8 cellular contexts compared by ENCODE assay signal in genomic region chr1:19429611-19430010, GRCh38. TPM values are rescaled to one million over a fixed set of nuclear protein-coding genes. Genes with fewer than 3 reads are reported as not detected.
DNase-seq lines count a peak whose midpoint lies in the region; ATAC-seq, FAIRE-seq and TF ChIP-seq lines count a peak whose summit lies in the region.

No MANE protein-coding gene starts in this region.

- peak overlapping the region; percentile 65 for H3K27ac ChIP-seq in HepG2 (ENCODE audit: extremely low read length, insufficient read depth, low read length)
- H3K27ac ChIP-seq in right lobe of liver, result peak overlapping the region in 1 of 3 donors; percentile 28
- peak overlapping the region; percentile 82 for H3K27ac ChIP-seq in muscle layer of duodenum (ENCODE audit: low read length)
- H3K27ac ChIP-seq in vagina, result peak overlapping the region; percentile 86

- H3K27me3 ChIP-seq in HepG2 (ENCODE audit: control insufficient read depth in 1 of 2, insufficient read depth in 2 of 2, low read length in 2 of 2), result no peaks in the 10 kb centered on the region
- no peaks in the 10 kb centered on the region for H3K27me3 ChIP-seq in right lobe of liver
- no peaks in the 10 kb centered on the region for H3K27me3 ChIP-seq in muscle layer of duodenum (ENCODE audit: low read depth, low read length)
- no peaks in the 10 kb centered on the region for H3K27me3 ChIP-seq in vagina

- H3K4me3 Mint-ChIP-seq in central memory CD8-positive, alpha-beta T cell, result peak overlapping the region; percentile 6

- peaks cover 14% of the 10 kb centered on the region for H3K36me3 Mint-ChIP-seq in central memory CD8-positive, alpha-beta T cell (ENCODE audit: insufficient read depth)

- BruUV-seq in HepG2 (replicated peaks; lab: Mats Ljungman, UMichigan), result no TSS peak

- H3K4me1 ChIP-seq in HepG2 (ENCODE audit: insufficient read depth, low read length) (peaks cover 89% of the 10 kb centered on the region), right lobe of liver (peaks cover 3 to 54% (median 22%) of the 10 kb centered on the region in 4 donors), muscle layer of duodenum (ENCODE audit: control insufficient read depth in 1 of 2, insufficient read depth in 2 of 2, low read length in 2 of 2) (peaks cover 55 to 83% of the 10 kb centered on the region in 2 donors), vagina (peaks cover 96% of the 10 kb centered on the region)

- no peak for FAIRE-seq in HepG2 (lab: Jason Lieb, UNC)

- in situ Hi-C loops in HepG2 (cut with HindIII; ENCODE audit: extremely low pct_ligation_motif_present, low pct_unique_long_range_greater_than_20kb), result no loop called here

- peak overlapping the region; percentile 61 for H3K9ac ChIP-seq in HepG2 (ENCODE audit: insufficient read depth, low read depth, low read length)

- peaks cover 91% of the 10 kb centered on the region for H3K79me2 ChIP-seq in HepG2 (ENCODE audit: insufficient read depth, low read length)

- H3K9me3 ChIP-seq in HepG2 (ENCODE audit: low read length) (no peaks in the 10 kb centered on the region), right lobe of liver (no peaks in the 10 kb centered on the region), muscle layer of duodenum (ENCODE audit: control insufficient read depth in 1 of 2, low read length in 2 of 2) (no peaks in the 10 kb centered on the region), vagina (no peaks in the 10 kb centered on the region)

- no peak for TF ChIP-seq RAD21 in HepG2 (CRISPR knock-in tag; IDR thresholded peaks at IDR 0.05)

- H3K4me3 ChIP-seq in HepG2 (replicated peaks in 1 of 3; ENCODE audit: insufficient read depth in 1 of 3, low read depth in 2 of 3, low read length in 3 of 3) (no peak overlapping the region), right lobe of liver (no peak overlapping the region), muscle layer of duodenum (ENCODE audit: low read depth in 1 of 2, low read length in 2 of 2) (no peak overlapping the region), vagina (no peak overlapping the region)

- no peak overlapping the region for H2AFZ ChIP-seq in HepG2 (ENCODE audit: low read length)

- H3K27me3 Mint-ChIP-seq in central memory CD8-positive, alpha-beta T cell, result no peaks in the 10 kb centered on the region

- intact Hi-C loops in HepG2 (cut with micrococcal nuclease; ENCODE audit: unreplicated experiment), result loop anchor here (5.0 kb wide), 1 partner anchor 58 kb away; the partner anchor contains the start of gene CAPZB
- intact Hi-C loops in right lobe of liver (cut with DNase I), result no loop called here
- intact Hi-C loops in vagina (cut with DNase I), result loop anchor here (10.0 kb wide), 1 partner anchor 55 kb away; the partner anchor contains the start of gene CAPZB

- peaks cover 0 to 2% of the 10 kb centered on the region in 2 experiments; a peak in 2 of 5 replicates for H3K36me3 ChIP-seq in HepG2 (replicated peaks in 1 of 2; ENCODE audit: control insufficient read depth in 1 of 2, insufficient read depth in 2 of 2, low read length in 2 of 2)
- H3K36me3 ChIP-seq in right lobe of liver, result no peaks in the 10 kb centered on the region
- H3K36me3 ChIP-seq in muscle layer of duodenum (ENCODE audit: control insufficient read depth in 1 of 2, insufficient read depth in 2 of 2, low read length in 2 of 2), result no peaks in the 10 kb centered on the region
- H3K36me3 ChIP-seq in vagina, result no peaks in the 10 kb centered on the region

- peaks cover 13% of the 10 kb centered on the region for H4K20me1 ChIP-seq in HepG2 (ENCODE audit: insufficient read depth, low read length)

- peaks cover 76% of the 10 kb centered on the region for H3K4me1 Mint-ChIP-seq in central memory CD8-positive, alpha-beta T cell

- DNase-seq in HepG2 (ENCODE audit: low spot score) (no peak), right lobe of liver (no peak), vagina (ENCODE audit: extremely low spot score in 2 of 2) (no peak), AML-193 (lab: John Stamatoyannopoulos, UW) (no peak)
- no peak for DNase-seq in central memory CD8-positive, alpha-beta T cell (ENCODE audit: low spot score in 2 of 2)
- no peak for DNase-seq in central memory CD4-positive, alpha-beta T cell

- peak overlapping the region; percentile 74 for H3K27ac Mint-ChIP-seq in central memory CD8-positive, alpha-beta T cell (ENCODE audit: low read depth)

- no peaks in the 10 kb centered on the region for H3K9me3 Mint-ChIP-seq in central memory CD8-positive, alpha-beta T cell

- H3K4me2 ChIP-seq in HepG2 (ENCODE audit: low read depth, low read length), result peak overlapping the region; percentile 64

- TF ChIP-seq CTCF in HepG2 (CRISPR knock-in tag; IDR thresholded peaks at IDR 0.05), result no peak
- no peak for TF ChIP-seq CTCF in right lobe of liver (IDR thresholded peaks at IDR 0.05)
- TF ChIP-seq CTCF in vagina (IDR thresholded peaks at IDR 0.05), result no peak

- CTCF ChIA-PET in HepG2 (lab: Yijun Ruan, JAX; ENCODE audit: low intra/inter-chr PET ratio, low total read pairs), result no interaction called here

- ATAC-seq in HepG2 (no peak), right lobe of liver (no peak), GM18502 (IDR thresholded peaks at IDR 0.05; ENCODE audit: poor library complexity, unreplicated experiment) (no peak)
- ATAC-seq in central memory CD8-positive, alpha-beta T cell (replicated peaks; ENCODE audit: extremely low read depth, poor library complexity, severe bottlenecking), result no peak

- TF ChIP-seq POLR2A in HepG2 (IDR thresholded peaks at IDR 0.05; ENCODE audit: insufficient read depth in 1 of 2, low read depth in 2 of 2, low read length in 2 of 2) (no peak), right lobe of liver (IDR thresholded peaks at IDR 0.05) (no peak), vagina (IDR thresholded peaks at IDR 0.05) (no peak)

- TF ChIP-seq EP300 in HepG2 (IDR thresholded peaks at IDR 0.05; ENCODE audit: low read depth in 2 of 2, low read length in 2 of 2) (no peak), HepG2 (CRISPR knock-in tag; IDR thresholded peaks at IDR 0.05; ENCODE audit: borderline replicate concordance) (no peak)

- whole genome bisulfite sequencing in HepG2 (ENCODE audit: low lambda C conversion rate), result 89% methylated on average over 4 of the region's 4 CpGs
- no CpG with 5 or more reads among the region's 4 CpGs for WGBS in right lobe of liver (ENCODE audit: insufficient coverage, low coverage, low lambda C conversion rate, missing lambda C conversion rate)

- POLR2A ChIA-PET in HepG2 (lab: Yijun Ruan, JAX), result interaction anchor here (1.1 to 1.5 kb wide), 2 partner anchors 11 to 20 kb away, joined by 4 to 7 read pairs; no protein-coding TSS in a partner anchor

TF ChIP-seq in HepG2, 621 proteins besides CTCF, POLR2A, EP300 and RAD21 (continues in another document):
- TF ChIP-seq, protein P1, sequence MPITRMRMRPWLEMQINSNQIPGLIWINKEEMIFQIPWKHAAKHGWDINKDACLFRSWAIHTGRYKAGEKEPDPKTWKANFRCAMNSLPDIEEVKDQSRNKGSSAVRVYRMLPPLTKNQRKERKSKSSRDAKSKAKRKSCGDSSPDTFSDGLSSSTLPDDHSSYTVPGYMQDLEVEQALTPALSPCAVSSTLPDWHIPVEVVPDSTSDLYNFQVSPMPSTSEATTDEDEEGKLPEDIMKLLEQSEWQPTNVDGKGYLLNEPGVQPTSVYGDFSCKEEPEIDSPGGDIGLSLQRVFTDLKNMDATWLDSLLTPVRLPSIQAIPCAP (CRISPR knock-in tag; IDR thresholded peaks at IDR 0.05; ENCODE audit: low read depth), result no peak
- TF ChIP-seq RBAK (CRISPR knock-in tag; IDR thresholded peaks at IDR 0.05), result no peak
- no peak for TF ChIP-seq ZNF569 (CRISPR knock-in tag; IDR thresholded peaks at IDR 0.05; ENCODE audit: borderline replicate concordance)
- no peak for TF ChIP-seq THAP7 (CRISPR knock-in tag; IDR thresholded peaks at IDR 0.05)

RNA-seq across cellular contexts. Expression of gene CAPZB, which starts 55.7 kb away (rescaled TPM):
- total RNA-seq in HepG2 (2016; rRNA removed; fragmentation: Illumina TruSeq; extraction: Trizol) (58.9 and 84.1 TPM in 2 replicates), right lobe of liver (100 to 1,000 TPM in 1 of 6 experiments, 10 to 100 TPM in 5; 53.5 to 117 (median 88.0) TPM), vagina (152 TPM)
- total RNA-seq in HepG2 (2016; cell fraction: cytosol; rRNA removed; fragmentation: Illumina TruSeq; extraction: Trizol; ENCODE audit: low read depth), result 24.5 and 25.6 TPM in 2 replicates
- 61.9 and 68.4 TPM in 2 replicates for total RNA-seq in HepG2 (2016; cell fraction: insoluble cytoplasmic fraction; rRNA removed; fragmentation: Illumina TruSeq; extraction: Trizol)
- total RNA-seq in HepG2 (2016; cell fraction: membrane; rRNA removed; fragmentation: Illumina TruSeq; extraction: Trizol), result 41.5 and 44.2 TPM in 2 replicates
- 33.6 and 37.1 TPM in 2 replicates for total RNA-seq in HepG2 (2016; cell fraction: nucleus; rRNA removed; fragmentation: Illumina TruSeq; extraction: Trizol)
- polyA plus RNA-seq in HepG2 (2011; rRNA removed), result 68.8 and 76.9 TPM in 2 replicates
- polyA plus RNA-seq in HepG2 (2011; cell fraction: cytosol; rRNA removed), result 107 and 113 TPM in 2 replicates
- 34.6 and 35.9 TPM in 2 replicates for polyA plus RNA-seq in HepG2 (2011; cell fraction: nucleus; rRNA removed)
- polyA plus RNA-seq in HepG2 (2012), result 142 and 153 TPM in 2 replicates
- polyA plus RNA-seq in HepG2 (2016; cell fraction: cytosol; fragmentation: Illumina TruSeq; extraction: Trizol; ENCODE audit: low read depth), result 87.3 and 97.7 TPM in 2 replicates
- polyA plus RNA-seq in HepG2 (2016; cell fraction: insoluble cytoplasmic fraction; fragmentation: Illumina TruSeq; extraction: Trizol; ENCODE audit: low read depth), result 211 and 248 TPM in 2 replicates
- 103 and 116 TPM in 2 replicates for polyA plus RNA-seq in HepG2 (2016; cell fraction: membrane; fragmentation: Illumina TruSeq; extraction: Trizol; ENCODE audit: low read depth)
- 131 and 139 TPM in 2 replicates for polyA plus RNA-seq in HepG2 (2016; cell fraction: nucleus; fragmentation: Illumina TruSeq; extraction: Trizol; ENCODE audit: insufficient read depth, low read depth)
- 37.1 and 54.9 TPM in 2 replicates for polyA minus RNA-seq in HepG2 (2011; rRNA and poly(A)+ RNA removed; ENCODE audit: low replicate concordance)
- polyA minus RNA-seq in HepG2 (2011; cell fraction: cytosol; rRNA and poly(A)+ RNA removed), result 49.6 and 56.8 TPM in 2 replicates
- polyA minus RNA-seq in HepG2 (2011; cell fraction: nucleus; rRNA and poly(A)+ RNA removed), result 19.3 and 21.5 TPM in 2 replicates

Comparison
In these comparisons a context has a peak if more than half of its experiments do, and no peak if none do; other contexts are left out.
1. intact Hi-C loops: an anchor here in HepG2 (5.0 kb wide) and vagina (10.0 kb wide); none called in right lobe of liver.